In genomic region chr17:57665696-57666095, GRCh38 we compare ENCODE assay signal across 14 cellular contexts.
DNase-seq lines count a peak whose midpoint lies in the region; ATAC-seq and TF ChIP-seq lines count a peak whose summit lies in the region.
"Had no signal": no experiment of that assay in that cellular context is flagged by ENCODE, and none has a peak within 500 bp of the region (broad histone marks: within the 10 kb centered on the region; RNA-seq: fewer than 3 reads in every experiment).

No MANE protein-coding gene starts in this region.

- H3K9me3 Mint-ChIP-seq in neural progenitor cell = no peaks in the 10 kb centered on the region
- H3K9me3 Mint-ChIP-seq: activated naive CD4-positive, alpha-beta T cell treated with anti-CD3 and anti-CD28 coated beads, Interleukin-2, amount 50 U/mL, for 24 hours; immature natural killer cell; stimulated activated naive CD8-positive, alpha-beta T cell treated with anti-CD3 and anti-CD28 coated beads, Interleukin-15, amount 100 ng/mL, for 72 hours had no signal

- H3K9ac ChIP-seq in neural progenitor cell = no peak overlapping the region

- H3K27ac ChIP-seq in left ventricle myocardium inferior (replicated peaks) (peak overlapping the region; percentile 27), coronary artery (no peak overlapping the region), neural progenitor cell (no peak overlapping the region), brain microvascular endothelial cell (no peak overlapping the region), substantia nigra (ENCODE audit: low read depth, low read length, poor library complexity, severe bottlenecking) (no peak overlapping the region)
- H3K27ac ChIP-seq: VCaP had no signal

- H4K20me1 ChIP-seq in neural progenitor cell (ENCODE audit: low read depth) = peaks cover 38% of the 10 kb centered on the region

- no peaks in the 10 kb centered on the region for H3K79me2 ChIP-seq in neural progenitor cell (ENCODE audit: low read depth)

- H3K36me3 Mint-ChIP-seq in neural progenitor cell = peaks cover 23% of the 10 kb centered on the region
- H3K36me3 Mint-ChIP-seq: activated naive CD4-positive, alpha-beta T cell treated with anti-CD3 and anti-CD28 coated beads, Interleukin-2, amount 50 U/mL, for 24 hours had no signal

- peaks cover 48% of the 10 kb centered on the region for H3F3A ChIP-seq in neural progenitor cell (ENCODE audit: low read depth)

- intact Hi-C loops in left ventricle myocardium inferior (cut with micrococcal nuclease) (no loop called here), Right ventricle myocardium superior (cut with DNase I) (loop anchor here (5.0 kb wide), 1 partner anchor 68 kb away; no protein-coding TSS in a partner anchor)

- H3K4me1 ChIP-seq in left ventricle myocardium inferior = peaks cover 53% of the 10 kb centered on the region
- peaks cover 47% of the 10 kb centered on the region for H3K4me1 ChIP-seq in neural progenitor cell
- H3K4me1 ChIP-seq: Peyer's patch had no signal

- no peak overlapping the region for H3K27ac Mint-ChIP-seq in neural progenitor cell
- H3K27ac Mint-ChIP-seq: activated naive CD4-positive, alpha-beta T cell treated with anti-CD3 and anti-CD28 coated beads, Interleukin-2, amount 50 U/mL, for 24 hours had no signal

- no peak overlapping the region for H3K4me3 Mint-ChIP-seq in neural progenitor cell
- H3K4me3 Mint-ChIP-seq: activated naive CD4-positive, alpha-beta T cell treated with anti-CD3 and anti-CD28 coated beads, Interleukin-2, amount 50 U/mL, for 24 hours; immature natural killer cell; stimulated activated naive CD8-positive, alpha-beta T cell treated with anti-CD3 and anti-CD28 coated beads, Interleukin-15, amount 100 ng/mL, for 72 hours had no signal

- no peak overlapping the region for H3K4me3 ChIP-seq in left ventricle myocardium inferior
- H3K4me3 ChIP-seq in coronary artery = no peak overlapping the region
- H3K4me3 ChIP-seq in neural progenitor cell = no peak overlapping the region
- H3K4me3 ChIP-seq in brain microvascular endothelial cell (ENCODE audit: low read depth, low read length) = no peak overlapping the region
- H3K4me3 ChIP-seq: Peyer's patch had no signal

- H3K9me3 ChIP-seq in left ventricle myocardium inferior (replicated peaks) (no peaks in the 10 kb centered on the region), neural progenitor cell (ENCODE audit: low read depth) (no peaks in the 10 kb centered on the region)
- H3K9me3 ChIP-seq: Peyer's patch had no signal

- DNase-seq in left ventricle myocardium inferior (no peak), Right ventricle myocardium superior (no peak), coronary artery (ENCODE audit: low spot score) (peak; percentile 63), neural progenitor cell (ENCODE audit: low spot score) (peak; percentile 26), brain microvascular endothelial cell (no peak), substantia nigra (lab: John Stamatoyannopoulos, UW) (no peak), activated gamma-delta T cell treated with Interleukin-2 at 50 U/mL for 16 hours (no peak)
- DNase-seq: DMS 273 treated with DMSO at 0.1 percent for 48 hours; immature natural killer cell; stimulated activated naive CD8-positive, alpha-beta T cell treated with anti-CD3 and anti-CD28 coated beads, Interleukin-15, amount 100 ng/mL, for 72 hours had no signal

- H3K27me3 Mint-ChIP-seq in neural progenitor cell (ENCODE audit: insufficient read depth, low read depth) = peaks cover 7% of the 10 kb centered on the region
- H3K27me3 Mint-ChIP-seq: activated naive CD4-positive, alpha-beta T cell treated with anti-CD3 and anti-CD28 coated beads, Interleukin-2, amount 50 U/mL, for 24 hours; stimulated activated naive CD8-positive, alpha-beta T cell treated with anti-CD3 and anti-CD28 coated beads, Interleukin-15, amount 100 ng/mL, for 72 hours had no signal

- no peak overlapping the region for H2AFZ ChIP-seq in neural progenitor cell (replicated peaks)

- H3K36me3 ChIP-seq in left ventricle myocardium inferior (no peaks in the 10 kb centered on the region), neural progenitor cell (no peaks in the 10 kb centered on the region), brain microvascular endothelial cell (replicated peaks) (no peaks in the 10 kb centered on the region)
- H3K36me3 ChIP-seq: Peyer's patch had no signal

- TF ChIP-seq CTCF in left ventricle myocardium inferior (IDR thresholded peaks at IDR 0.05; ENCODE audit: borderline replicate concordance) (no peak), coronary artery (IDR thresholded peaks at IDR 0.05) (no peak), neural progenitor cell (IDR thresholded peaks at IDR 0.05) (no peak), brain microvascular endothelial cell (IDR thresholded peaks at IDR 0.05; ENCODE audit: low read depth, low read length, missing control alignments) (no peak)

- peak overlapping the region; percentile 47 for H3K4me2 ChIP-seq in neural progenitor cell

- no peak for ATAC-seq in Right ventricle myocardium superior (ENCODE audit: poor library complexity)
- no peak for ATAC-seq in GM18520 (IDR thresholded peaks at IDR 0.05; ENCODE audit: unreplicated experiment)
- ATAC-seq: stimulated activated naive CD8-positive, alpha-beta T cell treated with anti-CD3 and anti-CD28 coated beads, Interleukin-15, amount 100 ng/mL, for 72 hours had no signal

- H3K27me3 ChIP-seq in left ventricle myocardium inferior (ENCODE audit: low read depth) = no peaks in the 10 kb centered on the region
- no peaks in the 10 kb centered on the region for H3K27me3 ChIP-seq in neural progenitor cell
- no peaks in the 10 kb centered on the region for H3K27me3 ChIP-seq in brain microvascular endothelial cell (replicated peaks)
- H3K27me3 ChIP-seq: Peyer's patch had no signal

- in situ Hi-C loops in brain microvascular endothelial cell (cut with HindIII; ENCODE audit: low pct_ligation_motif_present, low sequenced_read_pairs) = no loop called here

- peaks cover 64% of the 10 kb centered on the region for H3K4me1 Mint-ChIP-seq in neural progenitor cell

Comparison
In these comparisons a context has a peak if more than half of its experiments do, and no peak if none do; other contexts are left out.
1. DNase-seq: peak in coronary artery (single experiment) and neural progenitor cell (single experiment); none in left ventricle myocardium inferior (single experiment), Right ventricle myocardium superior (single experiment), brain microvascular endothelial cell (single experiment), substantia nigra (0 of 49) and activated gamma-delta T cell treated with Interleukin-2 at 50 U/mL for 16 hours (single experiment).